Comparison of ENCODE assay signal across 30 cellular contexts in the genomic region with DNA sequence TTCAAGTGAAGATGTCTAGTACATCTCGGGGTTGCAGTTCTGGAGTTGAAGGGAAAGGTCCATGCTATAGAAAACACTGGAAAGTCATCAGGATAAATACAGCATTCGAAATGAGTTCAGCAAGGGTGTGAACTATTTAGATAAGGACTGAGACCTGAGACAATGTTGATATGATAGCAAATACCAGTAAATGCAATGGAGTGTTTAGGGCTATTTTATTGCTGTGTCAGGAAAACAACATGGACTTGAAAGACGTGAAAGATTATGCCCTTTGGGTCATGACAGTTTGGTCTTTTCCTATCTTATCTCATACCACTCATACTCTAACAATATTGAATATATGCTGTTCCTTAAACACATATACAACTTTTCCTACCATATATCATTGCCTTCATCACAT.
"Had no signal": no experiment of that assay in that cellular context is flagged by ENCODE, and none has a peak within 500 bp of the region (broad histone marks: within the 10 kb centered on the region; RNA-seq: fewer than 3 reads in every experiment).

No MANE protein-coding gene starts in this region.

- H3K27me3 ChIP-seq: ascending aorta, cardiac muscle cell had no signal

- H3K4me1 ChIP-seq: ascending aorta had no signal

- DNase-seq: activated B cell treated with CpG ODN at 0.5 μM for 24 hours; activated CD4-positive, alpha-beta memory T cell treated with anti-CD3 and anti-CD28 coated beads for 36 hours; activated CD4-positive, alpha-beta T cell treated with anti-CD3 and anti-CD28 coated beads for 4 hours; activated CD4-positive, alpha-beta T cell treated with anti-CD3 and anti-CD28 coated beads, Interleukin-2, amount 10 ng/mL, durations not matched to agents 24 days and 14 days; activated CD4-positive, alpha-beta T cell treated with anti-CD3 and anti-CD28 coated beads, Interleukin-2, amount 50 U/mL, for 1 hour; activated CD4-positive, alpha-beta T cell treated with anti-CD3 and anti-CD28 coated beads, Interleukin-2, amount 50 U/mL, for 4 hours; activated CD4-positive, CD25-positive, alpha-beta regulatory T cell treated with anti-CD3 and anti-CD28 coated beads, Interleukin-2, amount 50 U/mL, for 72 hours; activated CD8-positive, alpha-beta memory T cell treated with anti-CD3 and anti-CD28 coated beads for 24 hours; activated CD8-positive, alpha-beta memory T cell treated with anti-CD3 and anti-CD28 coated beads, Interleukin-2, amount 10 ng/mL, durations not matched to agents 7 days and 5 days; activated CD8-positive, alpha-beta memory T cell treated with anti-CD3 and anti-CD28 coated beads, Interleukin-2, amount 50 U/mL, for 48 hours; activated CD8-positive, alpha-beta T cell treated with anti-CD3 and anti-CD28 coated beads for 36 hours; activated effector memory CD4-positive, alpha-beta T cell treated with Interleukin-2 at 50 U/mL for 16 hours; activated gamma-delta T cell; activated naive CD4-positive, alpha-beta T cell treated with anti-CD3 and anti-CD28 coated beads, Interleukin-2, amount 10 ng/mL, durations not matched to agents 7 days and 5 days; activated naive CD4-positive, alpha-beta T cell treated with Interleukin-2 at 50 U/mL for 16 hours; activated naive CD8-positive, alpha-beta T cell treated with anti-CD3 and anti-CD28 coated beads, Interleukin-2, amount 10 ng/mL, durations not matched to agents 7 days and 5 days; activated naive CD8-positive, alpha-beta T cell treated with anti-CD3 and anti-CD28 coated beads, Interleukin-2, amount 50 U/mL, for 24 hours; activated T-cell treated with anti-CD3 and anti-CD28 coated beads, Interleukin-2, amount 50 U/mL, for 24 hours; activated T-cell treated with anti-CD3 and anti-CD28 coated beads, Interleukin-2, amount 50 U/mL, for 48 hours; amygdala; anterior cingulate cortex; caudate nucleus; T-helper 1 cell; T-helper 2 cell; T-helper 9 cell had no signal

- H3K9me3 ChIP-seq: ascending aorta had no signal

- FAIRE-seq: bronchial epithelial cell, TTC549 had no signal

- H3K4me3 ChIP-seq: ascending aorta, cardiac muscle cell had no signal

- H3K36me3 ChIP-seq: ascending aorta, cardiac muscle cell had no signal

- ATAC-seq: activated CD8-positive, alpha-beta memory T cell treated with anti-CD3 and anti-CD28 coated beads, Interleukin-2, amount 10 ng/mL, durations not matched to agents 7 days and 5 days; activated CD8-positive, alpha-beta T cell treated with anti-CD3 and anti-CD28 coated beads for 36 hours; activated naive CD8-positive, alpha-beta T cell treated with anti-CD3 and anti-CD28 coated beads, Interleukin-2, amount 50 U/mL, for 24 hours had no signal

- H3K27ac ChIP-seq: ascending aorta, cardiac muscle cell, VCaP had no signal
